Comparison of ENCODE assay signal across 7 cellular contexts in the genomic region with DNA sequence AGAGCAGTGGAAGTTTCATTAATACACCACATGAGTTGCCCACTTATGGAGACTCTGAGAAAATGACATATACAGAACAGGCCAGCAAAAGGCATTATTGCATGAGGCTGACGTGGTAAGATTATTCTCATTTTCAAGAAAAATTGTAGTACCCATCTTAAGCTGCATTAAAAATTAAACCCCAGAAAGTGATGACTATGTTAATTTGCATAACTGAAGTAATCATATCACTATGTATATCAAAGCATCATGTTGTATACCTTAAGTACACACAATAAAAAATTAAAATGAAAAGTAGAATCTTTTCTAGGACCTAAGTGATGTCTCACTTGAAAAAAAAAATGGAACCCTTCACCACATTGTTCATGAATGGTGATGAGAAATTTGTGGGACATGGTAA.
"Had no signal": no experiment of that assay in that cellular context is flagged by ENCODE, and none has a peak within 500 bp of the region (broad histone marks: within the 10 kb centered on the region; RNA-seq: fewer than 3 reads in every experiment).

No MANE protein-coding gene starts in this region.

- FAIRE-seq: H1, H54, HTR-8/SVneo had no signal

- H3K4me2 ChIP-seq: GM23338 had no signal

- DNase-seq: H9, HCEC 1CT, KG1 had no signal

- H3K4me3 ChIP-seq: GM23338 had no signal

- ATAC-seq: GM23338 had no signal

- H2AFZ ChIP-seq: GM23338 had no signal
